In the genomic region with DNA sequence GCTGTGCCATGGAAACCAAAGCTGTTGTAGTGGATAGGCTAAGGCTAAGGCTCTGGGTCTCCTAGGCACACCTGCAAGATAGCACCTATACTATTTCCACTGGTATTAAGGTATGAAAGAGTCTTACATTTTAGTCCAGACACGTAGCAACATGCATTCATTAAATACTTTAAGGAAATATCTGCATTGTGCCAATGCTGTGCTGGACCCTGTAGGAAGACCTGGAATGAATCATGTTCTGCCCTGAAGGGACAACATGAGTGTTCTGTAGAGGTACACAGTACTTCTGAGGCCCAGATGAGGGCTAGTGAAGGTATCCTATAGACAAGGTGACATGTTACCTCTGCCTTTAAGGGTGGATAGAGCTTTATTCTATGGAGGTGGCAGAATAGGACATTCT, we compare ENCODE assay signal across 14 cellular contexts.
"Had no signal": no experiment of that assay in that cellular context is flagged by ENCODE, and none has a peak within 500 bp of the region (broad histone marks: within the 10 kb centered on the region; RNA-seq: fewer than 3 reads in every experiment).

No MANE protein-coding gene starts in this region.

- H3K4me3 ChIP-seq: gastroesophageal sphincter, left ventricle myocardium inferior had no signal

- DNase-seq: activated CD4-positive, alpha-beta T cell treated with anti-CD3 and anti-CD28 coated beads, Interleukin-2, amount 50 U/mL, for 1 hour; activated gamma-delta T cell; activated T-cell treated with anti-CD3 and anti-CD28 coated beads, Interleukin-2, amount 50 U/mL, for 4 hours; caudate nucleus; kidney; left ventricle myocardium inferior; mesendoderm; nephron progenitor cell; stimulated activated CD4-positive, alpha-beta T cell treated with anti-CD3 and anti-CD28 coated beads, Interleukin-12 subunit alpha, Interleukin-12 subunit beta, amount 100 ng/mL, for 4 hours; stimulated activated naive CD4-positive, alpha-beta T cell; substantia nigra had no signal

- H3K27me3 ChIP-seq: gastroesophageal sphincter had no signal

- FAIRE-seq: astrocyte, kidney had no signal

- H3K27ac Mint-ChIP-seq: nephron progenitor cell had no signal

- H3K9me3 ChIP-seq: gastroesophageal sphincter, left ventricle myocardium inferior had no signal

- H3K27me3 Mint-ChIP-seq: type B pancreatic cell had no signal

- ATAC-seq: activated T-cell treated with anti-CD3 and anti-CD28 coated beads, Interleukin-2, amount 50 U/mL, for 4 hours had no signal

- H3K27ac ChIP-seq: gastroesophageal sphincter, left ventricle myocardium inferior had no signal

- H3K4me3 Mint-ChIP-seq: activated T-cell treated with anti-CD3 and anti-CD28 coated beads, Interleukin-2, amount 50 U/mL, for 4 hours; nephron progenitor cell; type B pancreatic cell had no signal

- H3K9me3 Mint-ChIP-seq: activated T-cell treated with anti-CD3 and anti-CD28 coated beads, Interleukin-2, amount 50 U/mL, for 4 hours; nephron progenitor cell; type B pancreatic cell had no signal
